Comparison of ENCODE assay signal across 8 cellular contexts in the genomic region with DNA sequence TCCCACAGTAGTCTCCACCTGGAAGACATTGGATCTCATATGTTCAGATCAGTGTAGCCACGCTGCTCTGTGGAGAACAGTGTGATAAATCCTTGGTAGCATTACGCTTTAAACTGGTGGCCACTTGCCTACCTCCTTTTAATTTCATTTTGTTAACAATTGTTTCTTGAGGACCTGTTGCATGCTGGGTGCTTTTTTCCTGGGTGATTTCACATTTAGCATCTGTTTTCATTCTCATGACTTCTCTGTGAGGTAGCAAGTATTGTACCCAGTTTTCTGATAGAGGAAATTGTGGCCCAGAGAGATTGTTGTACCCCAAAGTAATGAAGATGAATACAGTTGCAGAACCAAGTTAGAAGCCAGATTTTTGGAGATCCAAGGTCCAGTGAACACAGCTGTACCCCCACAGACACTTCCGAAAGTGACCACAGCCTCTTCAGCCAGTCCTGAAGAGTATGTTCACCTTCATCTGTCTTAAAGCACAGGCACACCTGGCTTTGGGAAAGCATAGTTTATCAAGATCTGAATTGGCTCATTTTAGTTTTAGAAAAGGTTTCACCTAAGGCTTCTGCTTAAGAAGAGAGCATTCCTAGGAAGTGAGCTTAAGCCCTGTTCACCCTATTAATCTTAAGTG.
A peak's percentile ranks its signal among the peaks of the same experiment; 100 is the strongest.
DNase-seq lines count a peak whose midpoint lies in the region; ATAC-seq and TF ChIP-seq lines count a peak whose summit lies in the region.

No MANE protein-coding gene starts in this region.

- H3K9me3 ChIP-seq in body of pancreas (no peaks in the 10 kb centered on the region), tibial nerve (no peaks in the 10 kb centered on the region), mucosa of descending colon (no peaks in the 10 kb centered on the region)

- H3K4me1 Mint-ChIP-seq in activated naive CD4-positive, alpha-beta T cell treated with anti-CD3 and anti-CD28 coated beads, Interleukin-2, amount 10 ng/mL, durations not matched to agents 7 days and 5 days: peaks cover 66% of the 10 kb centered on the region

- H3K27ac Mint-ChIP-seq in activated naive CD4-positive, alpha-beta T cell treated with anti-CD3 and anti-CD28 coated beads, Interleukin-2, amount 10 ng/mL, durations not matched to agents 7 days and 5 days: peak overlapping the region; percentile 97

- no peaks in the 10 kb centered on the region for H3K27me3 Mint-ChIP-seq in activated naive CD4-positive, alpha-beta T cell treated with anti-CD3 and anti-CD28 coated beads, Interleukin-2, amount 10 ng/mL, durations not matched to agents 7 days and 5 days

- intact Hi-C loops in body of pancreas (cut with DNase I): loop anchor here (10.0 kb wide), 1 partner anchor 133 kb away; no protein-coding TSS in a partner anchor
- intact Hi-C loops in mucosa of descending colon (cut with DNase I, micrococcal nuclease): loop anchor here in 1 of 2 donors (10.0 kb wide), 1 partner anchor 143 kb away; a partner anchor contains a TSS

- peaks cover 12% of the 10 kb centered on the region for H3K36me3 Mint-ChIP-seq in activated naive CD4-positive, alpha-beta T cell treated with anti-CD3 and anti-CD28 coated beads, Interleukin-2, amount 10 ng/mL, durations not matched to agents 7 days and 5 days

- DNase-seq in activated naive CD4-positive, alpha-beta T cell treated with anti-CD3 and anti-CD28 coated beads, Interleukin-2, amount 10 ng/mL, durations not matched to agents 7 days and 5 days: no peak
- no peak for DNase-seq in activated naive CD4-positive, alpha-beta T cell (lab: John Stamatoyannopoulos, UW)
- DNase-seq in body of pancreas (no peak), tibial nerve (ENCODE audit: low spot score in 2 of 2) (no peak), COR-L47 (lab: John Stamatoyannopoulos, UW) (no peak), mucosa of descending colon (no peak), RKO (ENCODE audit: low spot score) (no peak)

- ATAC-seq in HG03103 (IDR thresholded peaks at IDR 0.05; ENCODE audit: low read depth, unreplicated experiment): peak; percentile 7
- peak; percentile 8 for ATAC-seq in body of pancreas
- no peak for ATAC-seq in mucosa of descending colon

- no peak for TF ChIP-seq POLR2A in body of pancreas (IDR thresholded peaks at IDR 0.05)
- TF ChIP-seq POLR2A in tibial nerve (IDR thresholded peaks at IDR 0.05): no peak

- TF ChIP-seq CTCF in body of pancreas (IDR thresholded peaks at IDR 0.05) (no peak), tibial nerve (IDR thresholded peaks at IDR 0.05) (no peak), mucosa of descending colon (IDR thresholded peaks at IDR 0.05) (no peak)

- peaks cover 52% of the 10 kb centered on the region for H3K4me1 ChIP-seq in body of pancreas
- H3K4me1 ChIP-seq in tibial nerve: peaks cover 0 to 47% (median 14%) of the 10 kb centered on the region in 4 donors
- peaks cover 45% of the 10 kb centered on the region for H3K4me1 ChIP-seq in mucosa of descending colon (ENCODE audit: low read depth)

- H3K27me3 ChIP-seq in body of pancreas (no peaks in the 10 kb centered on the region), tibial nerve (no peaks in the 10 kb centered on the region)

- no peaks in the 10 kb centered on the region for H3K9me3 Mint-ChIP-seq in activated naive CD4-positive, alpha-beta T cell treated with anti-CD3 and anti-CD28 coated beads, Interleukin-2, amount 10 ng/mL, durations not matched to agents 7 days and 5 days

- H3K27ac ChIP-seq in body of pancreas (peak overlapping the region; percentile 44 to 83 (median 76)), tibial nerve (peak overlapping the region in 3 of 4 donors; percentile 65 to 84 (median 80))

- H3K36me3 ChIP-seq in body of pancreas (replicated peaks in 1 of 2; ENCODE audit: insufficient read depth in 1 of 2, low read depth in 2 of 2) (no peaks in the 10 kb centered on the region), tibial nerve (no peaks in the 10 kb centered on the region), mucosa of descending colon (ENCODE audit: low read depth) (no peaks in the 10 kb centered on the region)

- H3K4me3 ChIP-seq in body of pancreas: no peak overlapping the region
- peak overlapping the region in 2 of 4 donors; percentile 19 to 29 for H3K4me3 ChIP-seq in tibial nerve
- H3K4me3 ChIP-seq in mucosa of descending colon: no peak overlapping the region

- WGBS in body of pancreas, 2 donors: 39 to 70% methylated on average over 3 of the region's 3 CpGs
- 82 to 91% methylated on average over 3 of the region's 3 CpGs for WGBS in tibial nerve, 2 donors

- TF ChIP-seq EP300 in tibial nerve (IDR thresholded peaks at IDR 0.05): no peak

- CTCF ChIA-PET in activated naive CD4-positive, alpha-beta T cell treated with anti-CD3 and anti-CD28 coated beads, Interleukin-2, amount 10 ng/mL, durations not matched to agents 7 days and 5 days (lab: Charles Lee): interaction anchor here (0.8 to 4.6 kb wide), 16 partner anchors 19 to 473 kb away, joined by 3 to 34 read pairs (median 4); a partner anchor contains a TSS

- peak overlapping the region; percentile 62 for H3K4me3 Mint-ChIP-seq in activated naive CD4-positive, alpha-beta T cell treated with anti-CD3 and anti-CD28 coated beads, Interleukin-2, amount 10 ng/mL, durations not matched to agents 7 days and 5 days
